In genomic region chr20:63518946-63519764, GRCh38 we compare ENCODE assay signal across 8 cellular contexts. TPM values are rescaled to one million over a fixed set of nuclear protein-coding genes. Genes with fewer than 3 reads are reported as not detected.
DNase-seq lines count a peak whose midpoint lies in the region; ATAC-seq and TF ChIP-seq lines count a peak whose summit lies in the region.

No MANE protein-coding gene starts in this region.

- no peak for ATAC-seq in stimulated activated memory B cell treated with anti-CD40 and anti-IgM and Interleukin-4, amounts not matched to agents 10 μg/mL and 1 μg/mL and 100 μg/mL, for 72 hours
- ATAC-seq in activated CD4-positive, CD25-positive, alpha-beta regulatory T cell treated with anti-CD3 and anti-CD28 coated beads, Interleukin-2, amount 50 U/mL, for 24 hours = no peak

- peak overlapping the region in 3 of 6 donors; percentile 35 to 81 (median 60) for H3K27ac Mint-ChIP-seq in immature natural killer cell
- peak overlapping the region; percentile 85 for H3K27ac Mint-ChIP-seq in stimulated activated memory B cell treated with anti-CD40 and anti-IgM and Interleukin-4, amounts not matched to agents 10 μg/mL and 1 μg/mL and 100 μg/mL, for 72 hours

- H3K36me3 ChIP-seq in HUES48 (ENCODE audit: control insufficient read depth, insufficient read depth, low read length) (peaks cover 24% of the 10 kb centered on the region), ascending aorta (peaks cover 0 to 17% of the 10 kb centered on the region in 2 donors)

- H3K36me3 Mint-ChIP-seq in immature natural killer cell = peaks cover 0 to 7% (median 3%) of the 10 kb centered on the region in 3 donors
- peaks cover 23% of the 10 kb centered on the region for H3K36me3 Mint-ChIP-seq in stimulated activated memory B cell treated with anti-CD40 and anti-IgM and Interleukin-4, amounts not matched to agents 10 μg/mL and 1 μg/mL and 100 μg/mL, for 72 hours

- H3K27ac ChIP-seq in HUES48 (ENCODE audit: low read depth, low read length) (no peak overlapping the region), ascending aorta (peak overlapping the region; percentile 83 to 90)

- H3K9ac ChIP-seq in HUES48 (ENCODE audit: low read depth, low read length) = 0 out of 2 replicates have a peak overlapping the region, but pooled peaks have one; percentile 20

- H3K4me3 ChIP-seq in HUES48 (ENCODE audit: low read depth, low read length) (peak overlapping the region; percentile 95), ascending aorta (peak overlapping the region; percentile 80 to 97)

- peaks cover 5 to 13% of the 10 kb centered on the region in 2 donors for H3K4me1 Mint-ChIP-seq in immature natural killer cell
- peaks cover 19% of the 10 kb centered on the region for H3K4me1 Mint-ChIP-seq in stimulated activated memory B cell treated with anti-CD40 and anti-IgM and Interleukin-4, amounts not matched to agents 10 μg/mL and 1 μg/mL and 100 μg/mL, for 72 hours

- intact Hi-C loops in ascending aorta (cut with DNase I) = loop anchor here (10.0 kb wide), 1 partner anchor 304 kb away; the partner anchor contains the start of gene YTHDF1

- H3K4me1 ChIP-seq in HUES48 (ENCODE audit: control insufficient read depth, insufficient read depth, low read length) (peaks cover 5% of the 10 kb centered on the region; the same call in 1 of the 2 replicates), ascending aorta (peaks cover 16 to 18% of the 10 kb centered on the region in 2 donors)

- peaks cover 8% of the 10 kb centered on the region; the same call in 1 of the 2 replicates for H3K9me3 ChIP-seq in HUES48 (ENCODE audit: control insufficient read depth, insufficient read depth, low read length)
- H3K9me3 ChIP-seq in ascending aorta = no peaks in the 10 kb centered on the region

- no peak for DNase-seq in ascending aorta (ENCODE audit: low spot score in 2 of 2)
- no peak for DNase-seq in immature natural killer cell
- DNase-seq in mesenteric fat pad (ENCODE audit: low spot score) = no peak
- DNase-seq in stimulated activated CD4-positive, alpha-beta T cell treated with anti-CD3 and anti-CD28 coated beads, Interleukin-4, amount 100 ng/mL, for 1 hour = no peak
- no peak for DNase-seq in stimulated activated CD4-positive, alpha-beta T cell treated with anti-CD3 and anti-CD28 coated beads, Interleukin-2, amount 100 ng/mL, for 24 hours

- peak overlapping the region; percentile 66 to 79 (median 76) for H3K4me3 Mint-ChIP-seq in immature natural killer cell
- H3K4me3 Mint-ChIP-seq in stimulated activated memory B cell treated with anti-CD40 and anti-IgM and Interleukin-4, amounts not matched to agents 10 μg/mL and 1 μg/mL and 100 μg/mL, for 72 hours = peak overlapping the region; percentile 78

- no peak for TF ChIP-seq CTCF in ascending aorta (IDR thresholded peaks at IDR 0.05)

- H3K27me3 ChIP-seq in HUES48 (ENCODE audit: control insufficient read depth, insufficient read depth, low read length) (peaks cover 3% of the 10 kb centered on the region; the same call in 1 of the 2 replicates), ascending aorta (no peaks in the 10 kb centered on the region)

- H3K27me3 Mint-ChIP-seq in immature natural killer cell (ENCODE audit: low read depth in 3 of 3) = peaks cover 0 to 6% (median 6%) of the 10 kb centered on the region in 3 donors
- peaks cover 9% of the 10 kb centered on the region for H3K27me3 Mint-ChIP-seq in stimulated activated memory B cell treated with anti-CD40 and anti-IgM and Interleukin-4, amounts not matched to agents 10 μg/mL and 1 μg/mL and 100 μg/mL, for 72 hours

- peaks cover 0 to 2% (median 0%) of the 10 kb centered on the region in 6 donors for H3K9me3 Mint-ChIP-seq in immature natural killer cell
- H3K9me3 Mint-ChIP-seq in stimulated activated memory B cell treated with anti-CD40 and anti-IgM and Interleukin-4, amounts not matched to agents 10 μg/mL and 1 μg/mL and 100 μg/mL, for 72 hours = peaks cover 7% of the 10 kb centered on the region

RNA-seq across cellular contexts. Expression of gene PPDPF, which starts 1.4 kb away (rescaled TPM):
- total RNA-seq in ascending aorta (242 TPM), mesenteric fat pad (173 TPM)
- polyA plus RNA-seq in immature natural killer cell = 10 to 100 TPM; 14.9 to 84.3 (median 41.9) TPM

RNA-seq across cellular contexts. Expression of gene PTK6, which starts 18.0 kb away (rescaled TPM):
- not detected for total RNA-seq in ascending aorta
- polyA plus RNA-seq in immature natural killer cell = under 1 TPM in 1 of 3 donors, not detected in 2; 0.37 TPM
- 0.10 TPM for total RNA-seq in mesenteric fat pad

RNA-seq across cellular contexts. Expression of gene EEF1A2, which starts 20.3 kb away (rescaled TPM):
- total RNA-seq in ascending aorta (1.1 TPM), mesenteric fat pad (1.2 TPM)
- polyA plus RNA-seq in immature natural killer cell = not detected

RNA-seq across cellular contexts. Expression of gene SRMS, which starts 28.4 kb away (rescaled TPM):
- total RNA-seq in ascending aorta = not detected
- not detected for polyA plus RNA-seq in immature natural killer cell
- total RNA-seq in mesenteric fat pad = not detected

RNA-seq across cellular contexts. Expression of gene FNDC11, which starts 34.8 kb away (rescaled TPM):
- total RNA-seq in ascending aorta (not detected), mesenteric fat pad (0.13 TPM)
- polyA plus RNA-seq in immature natural killer cell = not detected
